In the genomic region with DNA sequence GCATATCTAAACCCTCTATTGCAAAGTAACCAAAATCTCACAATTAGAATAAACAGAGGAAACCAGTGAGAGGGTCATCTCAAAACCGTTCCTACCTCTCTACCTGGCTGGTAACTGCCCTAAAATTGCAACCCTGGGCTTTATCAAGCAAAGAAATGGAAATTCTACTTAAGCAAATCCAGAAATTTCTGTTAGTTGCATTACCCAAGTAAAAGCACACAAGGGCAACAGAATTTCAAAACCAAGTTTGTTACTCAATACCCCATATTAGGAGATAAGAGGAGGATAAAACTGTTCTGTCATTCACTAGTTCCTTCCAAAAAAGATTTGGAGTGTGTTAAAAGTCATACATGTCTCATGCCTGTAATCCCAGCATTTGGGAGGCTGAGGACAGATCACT, we compare ENCODE assay signal across 11 cellular contexts.
DNase-seq lines count a peak whose midpoint lies in the region; ATAC-seq, FAIRE-seq and TF ChIP-seq lines count a peak whose summit lies in the region.
"Had no signal": no experiment of that assay in that cellular context is flagged by ENCODE, and none has a peak within 500 bp of the region (broad histone marks: within the 10 kb centered on the region; RNA-seq: fewer than 3 reads in every experiment).

No MANE protein-coding gene starts in this region.

- no peaks in the 10 kb centered on the region for H3K36me3 ChIP-seq in endodermal cell (ENCODE audit: control insufficient read depth, insufficient read depth, low read length)
- no peaks in the 10 kb centered on the region for H3K36me3 ChIP-seq in pancreas
- H3K36me3 ChIP-seq: HAP-1 had no signal

- H3K36me3 Mint-ChIP-seq in endodermal cell (ENCODE audit: low read depth), result peaks cover 3% of the 10 kb centered on the region
- H3K36me3 Mint-ChIP-seq in activated naive CD4-positive, alpha-beta T cell treated with anti-CD3 and anti-CD28 coated beads, Interleukin-2, amount 50 U/mL, for 72 hours, result peaks cover 5 to 51% of the 10 kb centered on the region in 2 donors

- 80 to 87% methylated on average over 1 of the region's 1 CpG for WGBS in endodermal cell (ENCODE audit: insufficient coverage in 1 of 2, insufficient read length in 1 of 2), 2 experiments
- WGBS in pancreas, 2 donors, result 39% methylated on average over 1 of the region's 1 CpG

- no peaks in the 10 kb centered on the region for H3K27me3 ChIP-seq in endodermal cell (ENCODE audit: control insufficient read depth, insufficient read depth, low read length, poor library complexity, severe bottlenecking)
- H3K27me3 ChIP-seq in pancreas, result no peaks in the 10 kb centered on the region
- H3K27me3 ChIP-seq: MG63 had no signal

- peaks cover 16% of the 10 kb centered on the region for H3K4me1 ChIP-seq in endodermal cell (ENCODE audit: control insufficient read depth, insufficient read depth, low read length)
- peaks cover 7 to 43% (median 36%) of the 10 kb centered on the region in 3 donors for H3K4me1 ChIP-seq in pancreas

- H3K9ac ChIP-seq in endodermal cell (ENCODE audit: extremely low read depth, low read length, poor library complexity, severe bottlenecking), result peak overlapping the region; percentile 30

- no peak overlapping the region for H3K4me3 Mint-ChIP-seq in endodermal cell

- H3K27ac ChIP-seq in endodermal cell (ENCODE audit: low read depth, low read length), result no peak overlapping the region
- H3K27ac ChIP-seq in pancreas, result peak overlapping the region; percentile 20 to 86 (median 58)

- peak overlapping the region; percentile 96 for H3K27ac Mint-ChIP-seq in endodermal cell
- H3K27ac Mint-ChIP-seq in activated naive CD4-positive, alpha-beta T cell treated with anti-CD3 and anti-CD28 coated beads, Interleukin-2, amount 50 U/mL, for 72 hours, result no peak overlapping the region

- no peaks in the 10 kb centered on the region for H3K27me3 Mint-ChIP-seq in endodermal cell (ENCODE audit: insufficient read depth)

- H3K9me3 Mint-ChIP-seq in endodermal cell, result no peaks in the 10 kb centered on the region
- H3K9me3 Mint-ChIP-seq in activated naive CD4-positive, alpha-beta T cell treated with anti-CD3 and anti-CD28 coated beads, Interleukin-2, amount 50 U/mL, for 72 hours, result no peaks in the 10 kb centered on the region

- H3K4me1 Mint-ChIP-seq in endodermal cell, result peaks cover 31% of the 10 kb centered on the region

- peak in 2 of 4 donors; percentile 13 to 28 for ATAC-seq in pancreas
- ATAC-seq in activated naive CD4-positive, alpha-beta T cell treated with anti-CD3 and anti-CD28 coated beads, Interleukin-2, amount 50 U/mL, for 72 hours, result no peak
- ATAC-seq: mucosa of descending colon had no signal

- H3K4me3 ChIP-seq in endodermal cell (ENCODE audit: low read length) (peak overlapping the region; percentile 43), pancreas (no peak overlapping the region)
- H3K4me3 ChIP-seq: HAP-1, MG63, mucosa of descending colon had no signal

- intact Hi-C loops in pancreas (cut with DNase I), result no loop called here

- DNase-seq in EH (ENCODE audit: low read depth), result peak; percentile 35
- peak; percentile 64 to 85 for DNase-seq in NOMO-1 (lab: John Stamatoyannopoulos, UW; ENCODE audit: unreplicated experiment in 2 of 2)
- DNase-seq in endodermal cell, result no peak
- DNase-seq in pancreas, result no peak
- DNase-seq in activated naive CD4-positive, alpha-beta T cell treated with anti-CD3 and anti-CD28 coated beads, Interleukin-2, amount 50 U/mL, for 72 hours (ENCODE audit: low spot score in 2 of 2), result no peak
- DNase-seq in A172 (ENCODE audit: low spot score), result no peak
- no peak for DNase-seq in GM19240 (ENCODE audit: insufficient read length, low spot score)
- DNase-seq: MG63, mucosa of descending colon, NCI-H524 treated with DMSO at 0.1 percent for 48 hours had no signal

- H3K9me3 ChIP-seq in endodermal cell (ENCODE audit: control insufficient read depth, low read length) (no peaks in the 10 kb centered on the region), pancreas (no peaks in the 10 kb centered on the region)
- H3K9me3 ChIP-seq: HAP-1, MG63, mucosa of descending colon had no signal

- TF ChIP-seq CTCF in endodermal cell (conservative IDR thresholded peaks at IDR 0.05), result no peak
- TF ChIP-seq CTCF in pancreas (IDR thresholded peaks at IDR 0.05), result no peak

- FAIRE-seq in pancreas (lab: Jason Lieb, UNC), result no peak

Comparison
In these comparisons a context has a peak if more than half of its experiments do, and no peak if none do; other contexts are left out.
1. DNase-seq: peak in EH (single experiment) and NOMO-1 (2 of 2); none in endodermal cell (single experiment), pancreas (0 of 6), activated naive CD4-positive, alpha-beta T cell treated with anti-CD3 and anti-CD28 coated beads, Interleukin-2, amount 50 U/mL, for 72 hours (0 of 2), A172 (single experiment) and GM19240 (single experiment).